ENCODE assay signal across 2 cellular contexts in the genomic region with DNA sequence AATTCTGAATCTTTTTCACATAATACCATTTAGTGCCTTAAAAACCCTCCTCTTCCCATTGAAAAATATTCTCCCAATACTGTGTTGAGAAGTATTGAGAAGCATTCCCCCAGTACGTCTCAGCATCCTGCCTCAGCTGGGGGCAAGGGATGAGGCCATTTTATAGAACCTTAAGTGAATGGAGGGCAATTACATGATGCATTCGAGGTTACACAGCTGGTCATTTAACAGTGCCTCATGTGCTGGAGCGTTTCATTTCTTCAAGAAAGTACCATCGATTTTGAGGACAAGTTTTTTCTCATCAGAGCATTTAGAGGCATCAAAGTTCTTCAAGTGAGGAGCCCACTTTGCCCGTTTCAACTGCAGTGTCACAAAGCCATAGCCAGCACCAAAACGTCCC.
A peak's percentile ranks its signal among the peaks of the same experiment; 100 is the strongest.
TF ChIP-seq lines count a peak whose summit lies in the region.

No MANE protein-coding gene starts in this region.

TF ChIP-seq in IMR-90, 13 proteins besides CTCF, POLR2A, EP300 and RAD21 (continued from another document):
- TF ChIP-seq, protein P1, sequence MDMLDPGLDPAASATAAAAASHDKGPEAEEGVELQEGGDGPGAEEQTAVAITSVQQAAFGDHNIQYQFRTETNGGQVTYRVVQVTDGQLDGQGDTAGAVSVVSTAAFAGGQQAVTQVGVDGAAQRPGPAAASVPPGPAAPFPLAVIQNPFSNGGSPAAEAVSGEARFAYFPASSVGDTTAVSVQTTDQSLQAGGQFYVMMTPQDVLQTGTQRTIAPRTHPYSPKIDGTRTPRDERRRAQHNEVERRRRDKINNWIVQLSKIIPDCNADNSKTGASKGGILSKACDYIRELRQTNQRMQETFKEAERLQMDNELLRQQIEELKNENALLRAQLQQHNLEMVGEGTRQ (IDR thresholded peaks at IDR 0.05; ENCODE audit: low read depth, low read length): no peak
- TF ChIP-seq FOS (IDR thresholded peaks at IDR 0.05; ENCODE audit: low read depth, low read length) (no peak), MAFK (IDR thresholded peaks at IDR 0.05; ENCODE audit: low read depth, low read length) (no peak), CEBPB (IDR thresholded peaks at IDR 0.05; ENCODE audit: low read depth, low read length) (no peak), BHLHE40 (IDR thresholded peaks at IDR 0.05; ENCODE audit: low read depth, low read length) (no peak), CHD1 (IDR thresholded peaks at IDR 0.05; ENCODE audit: low read depth, low read length) (no peak), NFE2L2 (IDR thresholded peaks at IDR 0.05; ENCODE audit: low read depth, low read length) (no peak), MXI1 (IDR thresholded peaks at IDR 0.05; ENCODE audit: borderline replicate concordance, low read depth, low read length) (no peak), MAZ (IDR thresholded peaks at IDR 0.05; ENCODE audit: borderline replicate concordance, low read depth, low read length) (no peak), RFX5 (IDR thresholded peaks at IDR 0.05; ENCODE audit: low read depth, low read length) (no peak)
- TF ChIP-seq, protein P2, sequence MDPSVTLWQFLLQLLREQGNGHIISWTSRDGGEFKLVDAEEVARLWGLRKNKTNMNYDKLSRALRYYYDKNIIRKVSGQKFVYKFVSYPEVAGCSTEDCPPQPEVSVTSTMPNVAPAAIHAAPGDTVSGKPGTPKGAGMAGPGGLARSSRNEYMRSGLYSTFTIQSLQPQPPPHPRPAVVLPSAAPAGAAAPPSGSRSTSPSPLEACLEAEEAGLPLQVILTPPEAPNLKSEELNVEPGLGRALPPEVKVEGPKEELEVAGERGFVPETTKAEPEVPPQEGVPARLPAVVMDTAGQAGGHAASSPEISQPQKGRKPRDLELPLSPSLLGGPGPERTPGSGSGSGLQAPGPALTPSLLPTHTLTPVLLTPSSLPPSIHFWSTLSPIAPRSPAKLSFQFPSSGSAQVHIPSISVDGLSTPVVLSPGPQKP (IDR thresholded peaks at IDR 0.05; ENCODE audit: borderline replicate concordance, low read depth, low read length): no peak

TF ChIP-seq in GM12878, 131 proteins besides CTCF, POLR2A, EP300 and RAD21 (continued from another document):
- TF ChIP-seq, protein P3, sequence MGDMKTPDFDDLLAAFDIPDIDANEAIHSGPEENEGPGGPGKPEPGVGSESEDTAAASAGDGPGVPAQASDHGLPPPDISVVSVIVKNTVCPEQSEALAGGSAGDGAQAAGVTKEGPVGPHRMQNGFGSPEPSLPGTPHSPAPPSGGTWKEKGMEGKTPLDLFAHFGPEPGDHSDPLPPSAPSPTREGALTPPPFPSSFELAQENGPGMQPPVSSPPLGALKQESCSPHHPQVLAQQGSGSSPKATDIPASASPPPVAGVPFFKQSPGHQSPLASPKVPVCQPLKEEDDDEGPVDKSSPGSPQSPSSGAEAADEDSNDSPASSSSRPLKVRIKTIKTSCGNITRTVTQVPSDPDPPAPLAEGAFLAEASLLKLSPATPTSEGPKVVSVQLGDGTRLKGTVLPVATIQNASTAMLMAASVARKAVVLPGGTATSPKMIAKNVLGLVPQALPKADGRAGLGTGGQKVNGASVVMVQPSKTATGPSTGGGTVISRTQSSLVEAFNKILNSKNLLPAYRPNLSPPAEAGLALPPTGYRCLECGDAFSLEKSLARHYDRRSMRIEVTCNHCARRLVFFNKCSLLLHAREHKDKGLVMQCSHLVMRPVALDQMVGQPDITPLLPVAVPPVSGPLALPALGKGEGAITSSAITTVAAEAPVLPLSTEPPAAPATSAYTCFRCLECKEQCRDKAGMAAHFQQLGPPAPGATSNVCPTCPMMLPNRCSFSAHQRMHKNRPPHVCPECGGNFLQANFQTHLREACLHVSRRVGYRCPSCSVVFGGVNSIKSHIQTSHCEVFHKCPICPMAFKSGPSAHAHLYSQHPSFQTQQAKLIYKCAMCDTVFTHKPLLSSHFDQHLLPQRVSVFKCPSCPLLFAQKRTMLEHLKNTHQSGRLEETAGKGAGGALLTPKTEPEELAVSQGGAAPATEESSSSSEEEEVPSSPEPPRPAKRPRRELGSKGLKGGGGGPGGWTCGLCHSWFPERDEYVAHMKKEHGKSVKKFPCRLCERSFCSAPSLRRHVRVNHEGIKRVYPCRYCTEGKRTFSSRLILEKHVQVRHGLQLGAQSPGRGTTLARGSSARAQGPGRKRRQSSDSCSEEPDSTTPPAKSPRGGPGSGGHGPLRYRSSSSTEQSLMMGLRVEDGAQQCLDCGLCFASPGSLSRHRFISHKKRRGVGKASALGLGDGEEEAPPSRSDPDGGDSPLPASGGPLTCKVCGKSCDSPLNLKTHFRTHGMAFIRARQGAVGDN (IDR thresholded peaks at IDR 0.05): peak; percentile 25; the same call in 1 of the 2 replicates
- TF ChIP-seq, protein P4, sequence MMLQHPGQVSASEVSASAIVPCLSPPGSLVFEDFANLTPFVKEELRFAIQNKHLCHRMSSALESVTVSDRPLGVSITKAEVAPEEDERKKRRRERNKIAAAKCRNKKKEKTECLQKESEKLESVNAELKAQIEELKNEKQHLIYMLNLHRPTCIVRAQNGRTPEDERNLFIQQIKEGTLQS (IDR thresholded peaks at IDR 0.05; ENCODE audit: borderline replicate concordance, extremely low read depth, low read depth, low read length): no peak
- TF ChIP-seq, protein P1 (IDR thresholded peaks at IDR 0.05; ENCODE audit: borderline replicate concordance, low read depth, low read length): no peak
- no peak for TF ChIP-seq POU2F2 (IDR thresholded peaks at IDR 0.05; ENCODE audit: borderline replicate concordance, low read depth, low read length)
- TF ChIP-seq ZNF24 (IDR thresholded peaks at IDR 0.05): peak; percentile 77; the same call in 1 of the 2 replicates
- no peak for TF ChIP-seq ASH2L (IDR thresholded peaks at IDR 0.05; ENCODE audit: borderline replicate concordance, low read depth)
- no peak for TF ChIP-seq JUNB (IDR thresholded peaks at IDR 0.05)
- TF ChIP-seq, protein P5, sequence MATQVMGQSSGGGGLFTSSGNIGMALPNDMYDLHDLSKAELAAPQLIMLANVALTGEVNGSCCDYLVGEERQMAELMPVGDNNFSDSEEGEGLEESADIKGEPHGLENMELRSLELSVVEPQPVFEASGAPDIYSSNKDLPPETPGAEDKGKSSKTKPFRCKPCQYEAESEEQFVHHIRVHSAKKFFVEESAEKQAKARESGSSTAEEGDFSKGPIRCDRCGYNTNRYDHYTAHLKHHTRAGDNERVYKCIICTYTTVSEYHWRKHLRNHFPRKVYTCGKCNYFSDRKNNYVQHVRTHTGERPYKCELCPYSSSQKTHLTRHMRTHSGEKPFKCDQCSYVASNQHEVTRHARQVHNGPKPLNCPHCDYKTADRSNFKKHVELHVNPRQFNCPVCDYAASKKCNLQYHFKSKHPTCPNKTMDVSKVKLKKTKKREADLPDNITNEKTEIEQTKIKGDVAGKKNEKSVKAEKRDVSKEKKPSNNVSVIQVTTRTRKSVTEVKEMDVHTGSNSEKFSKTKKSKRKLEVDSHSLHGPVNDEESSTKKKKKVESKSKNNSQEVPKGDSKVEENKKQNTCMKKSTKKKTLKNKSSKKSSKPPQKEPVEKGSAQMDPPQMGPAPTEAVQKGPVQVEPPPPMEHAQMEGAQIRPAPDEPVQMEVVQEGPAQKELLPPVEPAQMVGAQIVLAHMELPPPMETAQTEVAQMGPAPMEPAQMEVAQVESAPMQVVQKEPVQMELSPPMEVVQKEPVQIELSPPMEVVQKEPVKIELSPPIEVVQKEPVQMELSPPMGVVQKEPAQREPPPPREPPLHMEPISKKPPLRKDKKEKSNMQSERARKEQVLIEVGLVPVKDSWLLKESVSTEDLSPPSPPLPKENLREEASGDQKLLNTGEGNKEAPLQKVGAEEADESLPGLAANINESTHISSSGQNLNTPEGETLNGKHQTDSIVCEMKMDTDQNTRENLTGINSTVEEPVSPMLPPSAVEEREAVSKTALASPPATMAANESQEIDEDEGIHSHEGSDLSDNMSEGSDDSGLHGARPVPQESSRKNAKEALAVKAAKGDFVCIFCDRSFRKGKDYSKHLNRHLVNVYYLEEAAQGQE (IDR thresholded peaks at IDR 0.05; ENCODE audit: low read depth, low read length): no peak
- no peak for TF ChIP-seq SMAD1 (IDR thresholded peaks at IDR 0.05; ENCODE audit: low read depth, partially characterized antibody)
- no peak for TF ChIP-seq SIN3A (IDR thresholded peaks at IDR 0.05; ENCODE audit: low read depth, low read length)
